7 cellular contexts compared by ENCODE assay signal in the genomic region with DNA sequence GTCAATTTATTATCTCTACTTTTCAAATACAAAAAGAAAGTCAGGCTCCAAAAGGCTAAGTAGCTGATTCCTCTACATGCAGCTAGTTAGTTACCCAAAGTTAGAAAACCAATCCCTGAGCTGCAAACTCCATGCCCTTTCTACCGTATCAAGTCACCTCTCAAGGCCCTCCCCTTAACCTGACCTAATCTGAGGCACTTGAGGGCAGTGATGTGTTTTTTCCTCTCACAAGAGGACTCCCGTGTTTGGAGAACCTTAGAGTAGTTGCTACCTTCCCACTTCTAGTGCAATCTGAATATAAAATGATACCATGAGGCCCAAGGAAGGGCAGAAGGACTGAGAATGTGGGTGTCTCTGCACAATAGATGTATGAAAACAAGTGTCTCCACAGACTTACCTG.
"Had no signal": no experiment of that assay in that cellular context is flagged by ENCODE, and none has a peak within 500 bp of the region (broad histone marks: within the 10 kb centered on the region; RNA-seq: fewer than 3 reads in every experiment).

No MANE protein-coding gene starts in this region.

- ATAC-seq: HepG2, K562 had no signal

- DNase-seq: IMR-90, KBM-7, KG1 had no signal

- H3K4me3 ChIP-seq: K562 had no signal

- H3K27ac ChIP-seq: HL-60, KMS-11 had no signal
